Comparison of ENCODE assay signal across 37 cellular contexts in the genomic region with DNA sequence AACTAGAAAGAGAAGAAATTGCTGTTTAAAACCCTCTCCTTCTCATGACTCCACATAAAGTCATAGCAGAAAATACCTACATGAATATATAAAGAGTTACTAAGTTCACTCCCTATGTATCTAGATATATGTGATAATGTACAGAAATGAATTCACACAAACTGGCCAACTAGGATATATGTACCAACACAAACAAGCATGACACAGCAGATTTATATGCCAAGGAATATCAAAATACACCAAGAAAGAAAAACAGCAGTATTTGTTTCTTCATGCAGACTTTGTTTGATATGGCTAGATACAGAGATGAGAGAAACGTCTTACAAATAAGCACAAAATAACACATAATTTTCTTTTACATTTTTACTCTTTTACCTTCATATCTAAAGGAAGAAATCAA. TPM values are rescaled to one million over a fixed set of nuclear protein-coding genes. Genes with fewer than 3 reads are reported as not detected.
"Had no signal": no experiment of that assay in that cellular context is flagged by ENCODE, and none has a peak within 500 bp of the region (broad histone marks: within the 10 kb centered on the region; RNA-seq: fewer than 3 reads in every experiment).

No MANE protein-coding gene starts in this region.

- DNase-seq: naive thymus-derived CD4-positive, alpha-beta T cell; natural killer cell; nucleus accumbens; ovary; posterior cingulate gyrus; psoas muscle; right cardiac atrium; spleen; stimulated activated CD4-positive, alpha-beta T cell treated with anti-CD3 and anti-CD28 coated beads, Interleukin-12 subunit alpha, Interleukin-12 subunit beta, amount 100 ng/mL, for 4 hours; stimulated activated CD4-positive, alpha-beta T cell treated with anti-CD3 and anti-CD28 coated beads, Interleukin-1b, Interleukin-23, amount 100 ng/mL, for 48 hours; stimulated activated CD4-positive, alpha-beta T cell treated with anti-CD3 and anti-CD28 coated beads, Interleukin-4, amount 100 ng/mL, for 1 hour; stimulated activated CD4-positive, alpha-beta T cell treated with anti-CD3 and anti-CD28 coated beads, Interleukin-4, amount 100 ng/mL, for 4 hours; stimulated activated CD8-positive, alpha-beta memory T cell treated with anti-CD3 and anti-CD28 coated beads, Interleukin-4, amount 100 ng/mL, for 48 hours; stimulated activated naive CD4-positive, alpha-beta T cell; stimulated activated naive CD8-positive, alpha-beta T cell treated with anti-CD3 and anti-CD28 coated beads, Interleukin-15, amount 100 ng/mL, for 72 hours; stimulated activated naive CD8-positive, alpha-beta T cell treated with anti-CD3 and anti-CD28 coated beads, Interleukin-15, Interleukin-2, amounts not matched to agents 100 U/mL and 50 U/mL, for 24 hours; substantia nigra; testis; tibial artery; transverse colon; upper lobe of right lung; uterus had no signal

- H3K27ac ChIP-seq: neutrophil, ovary, parathyroid adenoma, psoas muscle, skin epidermis, spleen, suprapubic skin, testis, tibial artery, transverse colon, upper lobe of right lung, uterus had no signal

- H3K27me3 Mint-ChIP-seq: stimulated activated memory B cell treated with anti-CD40 and anti-IgM and Interleukin-4, amounts not matched to agents 10 μg/mL and 1 μg/mL and 100 μg/mL, for 72 hours; stimulated activated naive CD8-positive, alpha-beta T cell treated with anti-CD3 and anti-CD28 coated beads, Interleukin-15, amount 100 ng/mL, for 72 hours had no signal

- H2AFZ ChIP-seq: parathyroid adenoma had no signal

- H3K9me3 ChIP-seq: neutrophil, ovary, psoas muscle, spleen, suprapubic skin, testis, tibial artery, transverse colon, upper lobe of right lung, uterus had no signal

- H3K9me3 Mint-ChIP-seq: nephron; stimulated activated memory B cell treated with anti-CD40 and anti-IgM and Interleukin-4, amounts not matched to agents 10 μg/mL and 1 μg/mL and 100 μg/mL, for 72 hours; stimulated activated naive CD8-positive, alpha-beta T cell treated with anti-CD3 and anti-CD28 coated beads, Interleukin-15, amount 100 ng/mL, for 72 hours; type B pancreatic cell had no signal

- H3K27ac Mint-ChIP-seq: naive thymus-derived CD4-positive, alpha-beta T cell; natural killer cell; nephron; progenitor cell of endocrine pancreas; stimulated activated memory B cell treated with anti-CD40 and anti-IgM and Interleukin-4, amounts not matched to agents 10 μg/mL and 1 μg/mL and 100 μg/mL, for 72 hours; stimulated activated naive CD8-positive, alpha-beta T cell treated with anti-CD3 and anti-CD28 coated beads, Interleukin-15, amount 100 ng/mL, for 72 hours; type B pancreatic cell had no signal

- H3K4me2 ChIP-seq: smooth muscle cell had no signal

- H3K9ac ChIP-seq: parathyroid adenoma had no signal

- H3K4me3 ChIP-seq: ovary, psoas muscle, skin epidermis, smooth muscle cell, spleen, suprapubic skin, testis, tibial artery, transverse colon, upper lobe of right lung, uterus had no signal

- H3K4me1 ChIP-seq: parathyroid adenoma, psoas muscle, spleen, suprapubic skin, testis, tibial artery, transverse colon, upper lobe of right lung, uterus had no signal

- H3K4me1 Mint-ChIP-seq: natural killer cell; nephron; stimulated activated memory B cell treated with anti-CD40 and anti-IgM and Interleukin-4, amounts not matched to agents 10 μg/mL and 1 μg/mL and 100 μg/mL, for 72 hours; stimulated activated naive CD8-positive, alpha-beta T cell treated with anti-CD3 and anti-CD28 coated beads, Interleukin-15, amount 100 ng/mL, for 72 hours had no signal

- H3K79me2 ChIP-seq: parathyroid adenoma had no signal

- H3K36me3 Mint-ChIP-seq: naive thymus-derived CD4-positive, alpha-beta T cell; natural killer cell; stimulated activated memory B cell treated with anti-CD40 and anti-IgM and Interleukin-4, amounts not matched to agents 10 μg/mL and 1 μg/mL and 100 μg/mL, for 72 hours; type B pancreatic cell had no signal

- H3K36me3 ChIP-seq: neutrophil, ovary, spleen, suprapubic skin, tibial artery, transverse colon, upper lobe of right lung, uterus had no signal

- H3K4me3 Mint-ChIP-seq: naive thymus-derived CD4-positive, alpha-beta T cell; natural killer cell; nephron; stimulated activated memory B cell treated with anti-CD40 and anti-IgM and Interleukin-4, amounts not matched to agents 10 μg/mL and 1 μg/mL and 100 μg/mL, for 72 hours; stimulated activated naive CD8-positive, alpha-beta T cell treated with anti-CD3 and anti-CD28 coated beads, Interleukin-15, amount 100 ng/mL, for 72 hours; type B pancreatic cell had no signal

- H3K27me3 ChIP-seq: neutrophil, ovary, spleen, suprapubic skin, testis, tibial artery, transverse colon, upper lobe of right lung, uterus had no signal

- ATAC-seq: naive thymus-derived CD4-positive, alpha-beta T cell; natural killer cell; psoas muscle; right cardiac atrium; sciatic nerve; stimulated activated memory B cell treated with anti-CD40 and anti-IgM and Interleukin-4, amounts not matched to agents 10 μg/mL and 1 μg/mL and 100 μg/mL, for 72 hours; stimulated activated naive CD8-positive, alpha-beta T cell treated with anti-CD3 and anti-CD28 coated beads, Interleukin-15, amount 100 ng/mL, for 72 hours; stimulated activated naive CD8-positive, alpha-beta T cell treated with anti-CD3 and anti-CD28 coated beads, Interleukin-15, Interleukin-2, amounts not matched to agents 100 U/mL and 50 U/mL, for 24 hours; upper lobe of right lung had no signal

RNA-seq across cellular contexts. Expression of gene OR51G1, which starts 1.8 kb away (rescaled TPM):
- total RNA-seq: naive thymus-derived CD4-positive, alpha-beta T cell; natural killer cell; omental fat pad; ovary; progenitor cell of endocrine pancreas; psoas muscle; renal cortical epithelial cell; right cardiac atrium; sciatic nerve; smooth muscle cell; spleen; suprapubic skin; testis; transverse colon; upper lobe of right lung; urinary bladder; uterus had no signal
- polyA plus RNA-seq: naive thymus-derived CD4-positive, alpha-beta T cell; neural cell; ovary; psoas muscle; right cardiac atrium; smooth muscle cell; spleen; urinary bladder had no signal

RNA-seq across cellular contexts. Expression of gene OR51G2, which starts 3.2 kb away (rescaled TPM):
- total RNA-seq: naive thymus-derived CD4-positive, alpha-beta T cell; natural killer cell; omental fat pad; ovary; progenitor cell of endocrine pancreas; psoas muscle; renal cortical epithelial cell; right cardiac atrium; sciatic nerve; smooth muscle cell; spleen; suprapubic skin; testis; transverse colon; upper lobe of right lung; urinary bladder; uterus had no signal
- polyA plus RNA-seq: naive thymus-derived CD4-positive, alpha-beta T cell; neural cell; ovary; psoas muscle; right cardiac atrium; smooth muscle cell; spleen; urinary bladder had no signal

RNA-seq across cellular contexts. Expression of gene OR51A7, which starts 18.7 kb away (rescaled TPM):
- total RNA-seq: naive thymus-derived CD4-positive, alpha-beta T cell; natural killer cell; omental fat pad; ovary; progenitor cell of endocrine pancreas; psoas muscle; renal cortical epithelial cell; right cardiac atrium; sciatic nerve; smooth muscle cell; spleen; suprapubic skin; transverse colon; upper lobe of right lung; urinary bladder; uterus had no signal
- polyA plus RNA-seq: naive thymus-derived CD4-positive, alpha-beta T cell; neural cell; ovary; psoas muscle; right cardiac atrium; smooth muscle cell; spleen; urinary bladder had no signal

RNA-seq across cellular contexts. Expression of gene OR51A4, which starts 25.1 kb away (rescaled TPM):
- total RNA-seq: naive thymus-derived CD4-positive, alpha-beta T cell; natural killer cell; omental fat pad; ovary; progenitor cell of endocrine pancreas; psoas muscle; renal cortical epithelial cell; right cardiac atrium; sciatic nerve; smooth muscle cell; spleen; suprapubic skin; testis; transverse colon; upper lobe of right lung; urinary bladder; uterus had no signal
- polyA plus RNA-seq: naive thymus-derived CD4-positive, alpha-beta T cell; neural cell; ovary; psoas muscle; right cardiac atrium; smooth muscle cell; spleen; urinary bladder had no signal

RNA-seq across cellular contexts. Expression of gene OR51A2, which starts 33.2 kb away (rescaled TPM):
- total RNA-seq: naive thymus-derived CD4-positive, alpha-beta T cell; natural killer cell; omental fat pad; ovary; progenitor cell of endocrine pancreas; psoas muscle; renal cortical epithelial cell; right cardiac atrium; sciatic nerve; smooth muscle cell; spleen; suprapubic skin; testis; transverse colon; upper lobe of right lung; urinary bladder; uterus had no signal
- polyA plus RNA-seq: naive thymus-derived CD4-positive, alpha-beta T cell; neural cell; ovary; psoas muscle; right cardiac atrium; smooth muscle cell; spleen; thymus; urinary bladder had no signal
